Comparison of ENCODE assay signal across 16 cellular contexts in the genomic region with DNA sequence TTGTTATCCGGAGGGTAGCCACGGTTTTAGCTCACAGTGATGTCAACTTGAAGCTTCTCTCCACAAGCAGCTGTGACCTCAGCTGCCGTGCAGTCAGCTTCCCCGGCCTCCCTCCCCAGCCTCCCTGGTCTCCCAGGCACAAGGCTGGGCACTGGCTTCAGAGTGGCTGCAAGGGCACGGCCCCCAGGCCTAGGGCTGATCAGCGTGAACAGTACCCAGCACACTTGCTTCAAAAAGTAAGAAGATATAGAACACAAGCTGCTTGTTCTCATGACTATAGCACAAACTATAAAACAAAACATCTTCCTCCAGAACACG.
A peak's percentile ranks its signal among the peaks of the same experiment; 100 is the strongest.
DNase-seq lines count a peak whose midpoint lies in the region; ATAC-seq, FAIRE-seq and TF ChIP-seq lines count a peak whose summit lies in the region.
"Had no signal": no experiment of that assay in that cellular context is flagged by ENCODE, and none has a peak within 500 bp of the region (broad histone marks: within the 10 kb centered on the region; RNA-seq: fewer than 3 reads in every experiment).

No MANE protein-coding gene starts in this region.

- FAIRE-seq in HTR-8/SVneo (lab: Jason Lieb, UNC): no peak
- FAIRE-seq: H54 had no signal

- no peaks in the 10 kb centered on the region for H3K9me3 ChIP-seq in right atrium auricular region
- H3K9me3 ChIP-seq in gastroesophageal sphincter: no peaks in the 10 kb centered on the region
- no peaks in the 10 kb centered on the region for H3K9me3 ChIP-seq in skeletal muscle tissue (ENCODE audit: control insufficient read depth in 3 of 3, low read length in 3 of 3)
- H3K9me3 ChIP-seq in CD4-positive, alpha-beta memory T cell (ENCODE audit: control insufficient read depth in 1 of 2, low read length in 2 of 2): no peaks in the 10 kb centered on the region

- no peak for TF ChIP-seq POLR2A in gastroesophageal sphincter (IDR thresholded peaks at IDR 0.05)

- no peaks in the 10 kb centered on the region for H3K9me3 Mint-ChIP-seq in CD4-positive, alpha-beta memory T cell
- H3K9me3 Mint-ChIP-seq: activated T-helper 2 cell treated with anti-CD3 and anti-CD28 coated beads, Interferon-gamma antibody, Interleukin-2, Interleukin-4, amounts not matched to agents 10 μg/mL and 5 μg/mL and 100 μg/mL, durations not matched to agents 14 hours and 24 hours and 36 hours; type B pancreatic cell had no signal

- no peaks in the 10 kb centered on the region for H3K4me1 Mint-ChIP-seq in CD4-positive, alpha-beta memory T cell

- H3K27me3 Mint-ChIP-seq in CD4-positive, alpha-beta memory T cell: no peaks in the 10 kb centered on the region
- H3K27me3 Mint-ChIP-seq: type B pancreatic cell had no signal

- POLR2A ChIA-PET in CD4-positive, alpha-beta memory T cell (lab: Charles Lee; ENCODE audit: partially characterized antibody): no interaction called here

- H3K36me3 Mint-ChIP-seq in CD4-positive, alpha-beta memory T cell: no peaks in the 10 kb centered on the region
- H3K36me3 Mint-ChIP-seq: type B pancreatic cell had no signal

- no peak for ATAC-seq in Right ventricle myocardium inferior
- ATAC-seq in gastroesophageal sphincter: no peak
- ATAC-seq in GM18873 (IDR thresholded peaks at IDR 0.05; ENCODE audit: low FRiP score, unreplicated experiment): no peak
- ATAC-seq: activated CD8-positive, alpha-beta T cell treated with anti-CD3 and anti-CD28 coated beads, Interleukin-2, amount 10 ng/mL, durations not matched to agents 7 days and 5 days had no signal

- H3K4me3 Mint-ChIP-seq in CD4-positive, alpha-beta memory T cell: no peak overlapping the region
- H3K4me3 Mint-ChIP-seq: activated CD8-positive, alpha-beta T cell treated with anti-CD3 and anti-CD28 coated beads, Interleukin-2, amount 10 ng/mL, durations not matched to agents 7 days and 5 days; type B pancreatic cell had no signal

- peak overlapping the region; percentile 75 to 83 for H3K27ac ChIP-seq in right atrium auricular region
- peak overlapping the region; percentile 15 to 79 (median 76) for H3K27ac ChIP-seq in gastroesophageal sphincter
- H3K27ac ChIP-seq in skeletal muscle tissue (ENCODE audit: low read depth, low read length): no peak overlapping the region
- H3K27ac ChIP-seq in CD4-positive, alpha-beta memory T cell (ENCODE audit: low read depth, low read length): no peak overlapping the region

- DNase-seq in right atrium auricular region (ENCODE audit: low spot score) (no peak), Right ventricle myocardium inferior (ENCODE audit: missing footprints) (no peak), GM13976 (ENCODE audit: low spot score) (no peak), HTR-8/SVneo (ENCODE audit: insufficient read length, low spot score) (no peak)
- no peak for DNase-seq in CD4-positive, alpha-beta memory T cell
- DNase-seq: activated CD8-positive, alpha-beta T cell treated with anti-CD3 and anti-CD28 coated beads, Interleukin-2, amount 10 ng/mL, durations not matched to agents 7 days and 5 days; dermis blood vessel endothelial cell; DMS153; KG1; NCI-H1436 treated with DMSO at 0.1 percent for 48 hours had no signal

- in situ Hi-C loops in GM13976 (cut with MboI; ENCODE audit: low sequenced_read_pairs, unreplicated experiment): no loop called here

- H3K36me3 ChIP-seq in right atrium auricular region (no peaks in the 10 kb centered on the region), gastroesophageal sphincter (peaks cover 0 to 3% of the 10 kb centered on the region in 2 donors), skeletal muscle tissue (ENCODE audit: control insufficient read depth in 3 of 3, insufficient read depth in 3 of 3, low read length in 3 of 3) (no peaks in the 10 kb centered on the region)
- H3K36me3 ChIP-seq in CD4-positive, alpha-beta memory T cell (ENCODE audit: insufficient read depth, low read length): no peaks in the 10 kb centered on the region

- TF ChIP-seq EP300 in gastroesophageal sphincter (IDR thresholded peaks at IDR 0.05): no peak

- 40 to 89% methylated on average over 1 to 5 of the region's 7 CpGs for WGBS in gastroesophageal sphincter (ENCODE audit: low coverage in 1 of 2), 2 donors

- peak overlapping the region in 1 of 2 donors; percentile 40 for H3K4me3 ChIP-seq in right atrium auricular region
- peak overlapping the region; percentile 39 to 47 for H3K4me3 ChIP-seq in gastroesophageal sphincter
- peak overlapping the region; percentile 22 to 59 (median 53) for H3K4me3 ChIP-seq in skeletal muscle tissue (ENCODE audit: low read length in 3 of 3)
- no peak overlapping the region for H3K4me3 ChIP-seq in CD4-positive, alpha-beta memory T cell (ENCODE audit: low read length in 2 of 2)

- H3K4me1 ChIP-seq in right atrium auricular region (peaks cover 0 to 4% of the 10 kb centered on the region in 2 donors), gastroesophageal sphincter (peaks cover 0 to 11% (median 0%) of the 10 kb centered on the region in 3 donors), skeletal muscle tissue (ENCODE audit: control insufficient read depth in 3 of 3, insufficient read depth in 3 of 3, low read length in 3 of 3) (peaks cover 0 to 4% (median 0%) of the 10 kb centered on the region in 3 donors)
- H3K4me1 ChIP-seq in CD4-positive, alpha-beta memory T cell (ENCODE audit: insufficient read depth, low read length): no peaks in the 10 kb centered on the region

- TF ChIP-seq CTCF in right atrium auricular region (IDR thresholded peaks at IDR 0.05) (no peak), gastroesophageal sphincter (IDR thresholded peaks at IDR 0.05) (no peak), GM13976 (IDR thresholded peaks at IDR 0.05; ENCODE audit: borderline replicate concordance, control extremely low read depth, extremely low read depth, insufficient read depth, missing control alignments) (no peak)

- no peak overlapping the region for H3K27ac Mint-ChIP-seq in CD4-positive, alpha-beta memory T cell
- H3K27ac Mint-ChIP-seq: activated CD8-positive, alpha-beta T cell treated with anti-CD3 and anti-CD28 coated beads, Interleukin-2, amount 10 ng/mL, durations not matched to agents 7 days and 5 days; activated T-helper 2 cell treated with anti-CD3 and anti-CD28 coated beads, Interferon-gamma antibody, Interleukin-2, Interleukin-4, amounts not matched to agents 10 μg/mL and 5 μg/mL and 100 μg/mL, durations not matched to agents 14 hours and 24 hours and 36 hours; type B pancreatic cell had no signal

- H3K27me3 ChIP-seq in right atrium auricular region: no peaks in the 10 kb centered on the region
- no peaks in the 10 kb centered on the region for H3K27me3 ChIP-seq in gastroesophageal sphincter
- H3K27me3 ChIP-seq in skeletal muscle tissue (ENCODE audit: control insufficient read depth in 3 of 3, insufficient read depth in 3 of 3, low read length in 3 of 3): no peaks in the 10 kb centered on the region
- H3K27me3 ChIP-seq in CD4-positive, alpha-beta memory T cell (ENCODE audit: insufficient read depth, low read length): no peaks in the 10 kb centered on the region

- peak overlapping the region in 1 of 3 donors; percentile 66 for H3K9ac ChIP-seq in skeletal muscle tissue (ENCODE audit: low read depth in 1 of 3, low read length in 3 of 3)

- intact Hi-C loops in Right ventricle myocardium inferior (cut with DNase I): no loop called here
- intact Hi-C loops in CD4-positive, alpha-beta memory T cell (cut with micrococcal nuclease): no loop called here

- CTCF ChIA-PET in CD4-positive, alpha-beta memory T cell (lab: Charles Lee; ENCODE audit: partially characterized antibody): interaction anchor here (1.4 kb wide), 1 partner anchor 7 kb away, joined by 3 read pairs; no protein-coding TSS in a partner anchor

Comparison
In these comparisons a context has a peak if more than half of its experiments do, and no peak if none do; other contexts are left out.
1. H3K27ac ChIP-seq: peak in right atrium auricular region (2 of 2) and gastroesophageal sphincter (4 of 4); none in skeletal muscle tissue (single experiment) and CD4-positive, alpha-beta memory T cell (single experiment).
2. H3K4me3 ChIP-seq: peak in gastroesophageal sphincter (2 of 2) and skeletal muscle tissue (3 of 3); none in CD4-positive, alpha-beta memory T cell (0 of 2).